ENCODE assay signal across 8 cellular contexts in the genomic region with DNA sequence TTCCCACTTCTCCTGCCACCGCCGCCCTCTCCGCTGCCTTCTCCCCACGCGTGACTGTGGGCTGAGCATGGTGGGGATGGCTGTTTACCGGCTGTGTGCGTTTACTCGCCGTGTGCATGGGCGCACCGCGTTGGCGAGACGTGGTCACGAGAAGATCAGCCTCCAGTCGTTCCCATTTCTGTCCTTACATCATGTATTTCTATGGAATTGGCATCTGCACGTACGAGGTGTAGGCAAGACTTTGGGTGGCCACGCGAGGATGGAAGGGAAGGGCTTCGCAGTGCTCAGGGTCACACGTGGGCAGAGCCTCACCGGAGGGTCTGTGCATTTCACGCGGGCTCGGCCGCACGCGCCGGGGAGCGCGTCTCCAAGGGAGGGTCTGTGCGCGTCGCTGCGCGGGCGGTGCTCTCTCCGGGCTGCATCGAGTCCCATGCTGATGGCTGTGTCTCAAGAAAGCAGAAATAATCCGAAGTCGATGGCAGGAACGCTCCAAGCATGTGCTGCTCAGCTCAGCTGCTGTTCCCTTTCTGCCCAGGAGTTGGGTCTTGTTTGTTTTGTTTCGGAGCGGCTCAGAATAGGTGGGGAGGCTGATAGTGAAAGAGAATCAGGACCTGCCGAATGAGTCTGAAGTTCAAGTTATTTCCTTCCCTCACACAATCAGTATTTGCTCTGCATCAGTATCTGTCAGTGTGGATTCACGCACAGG. TPM values are rescaled to one million over a fixed set of nuclear protein-coding genes. Genes with fewer than 3 reads are reported as not detected.
DNase-seq lines count a peak whose midpoint lies in the region; ATAC-seq, FAIRE-seq and TF ChIP-seq lines count a peak whose summit lies in the region.

No MANE protein-coding gene starts in this region.

- BruUV-seq in A673 (replicated peaks; lab: Mats Ljungman, UMichigan) (TSS peak; percentile 33), HepG2 (replicated peaks; lab: Mats Ljungman, UMichigan) (no TSS peak)

- no peak for TF ChIP-seq RAD21 in HepG2 (CRISPR knock-in tag; IDR thresholded peaks at IDR 0.05)

- no peaks in the 10 kb centered on the region for H3K9me3 ChIP-seq in A673 (ENCODE audit: low read depth, low read length, poor library complexity, severe bottlenecking)
- no peaks in the 10 kb centered on the region for H3K9me3 ChIP-seq in HepG2 (ENCODE audit: low read length)

- POLR2A ChIA-PET in A673 (lab: Charles Lee; ENCODE audit: low non-redundant PET) (no interaction called here), HepG2 (lab: Yijun Ruan, JAX) (no interaction called here)

- H3K36me3 ChIP-seq in A673 (ENCODE audit: insufficient read depth, low read length, poor library complexity, severe bottlenecking) (no peaks in the 10 kb centered on the region), HepG2 (replicated peaks in 1 of 2; ENCODE audit: control insufficient read depth in 1 of 2, insufficient read depth in 2 of 2, low read length in 2 of 2) (no peaks in the 10 kb centered on the region)

- H3K4me1 ChIP-seq in A673 (ENCODE audit: insufficient read depth, low read length, poor library complexity, severe bottlenecking) (peaks cover 19% of the 10 kb centered on the region), HepG2 (ENCODE audit: insufficient read depth, low read length) (peaks cover 20% of the 10 kb centered on the region)

- in situ Hi-C loops in HepG2 (cut with HindIII; ENCODE audit: extremely low pct_ligation_motif_present, low pct_unique_long_range_greater_than_20kb): no loop called here

- DNase-seq in A673 (ENCODE audit: low spot score) (peak; percentile 67), Kasumi-1 (lab: John Stamatoyannopoulos, UW) (peak; percentile 26 to 62), dedifferentiated amniotic fluid mesenchymal stem cell (ENCODE audit: extremely low spot score) (peak; percentile 35), HepG2 (ENCODE audit: low spot score) (peak; percentile 29), NCI-H446 treated with DMSO at 0.1 percent for 48 hours (lab: John Stamatoyannopoulos, UW) (no peak)
- peak; percentile 56 for DNase-seq in activated CD4-positive, alpha-beta T cell treated with anti-CD3 and anti-CD28 coated beads for 48 hours
- DNase-seq in stimulated activated CD4-positive, alpha-beta T cell treated with anti-CD3 and anti-CD28 coated beads, Interleukin-4, amount 100 ng/mL, for 1 hour: peak; percentile 45

- intact Hi-C loops in A673 (cut with micrococcal nuclease; ENCODE audit: unreplicated experiment) (loop anchor here (10.0 kb wide), 1 partner anchor 184 kb away; no protein-coding TSS in a partner anchor), HepG2 (cut with micrococcal nuclease; ENCODE audit: unreplicated experiment) (no loop called here)

- ATAC-seq in GM18867 (IDR thresholded peaks at IDR 0.05; ENCODE audit: unreplicated experiment) (peak; percentile 35), HepG2 (peak; percentile 63)

- H3K27me3 ChIP-seq in A673 (replicated peaks; ENCODE audit: insufficient read depth, low read depth, low read length, poor library complexity): no peaks in the 10 kb centered on the region
- H3K27me3 ChIP-seq in HepG2 (ENCODE audit: control insufficient read depth in 1 of 2, insufficient read depth in 2 of 2, low read length in 2 of 2): peaks cover 5 to 46% of the 10 kb centered on the region in 2 experiments; a peak in 4 of 5 replicates

- TF ChIP-seq POLR2A in HepG2 (IDR thresholded peaks at IDR 0.05; ENCODE audit: insufficient read depth in 1 of 2, low read depth in 2 of 2, low read length in 2 of 2): no peak

- no peak for TF ChIP-seq EP300 in HepG2 (IDR thresholded peaks at IDR 0.05; ENCODE audit: low read depth in 2 of 2, low read length in 2 of 2)
- no peak for TF ChIP-seq EP300 in HepG2 (CRISPR knock-in tag; IDR thresholded peaks at IDR 0.05; ENCODE audit: borderline replicate concordance)

- CTCF ChIA-PET in A673 (lab: Charles Lee): interaction anchor here (1.4 kb wide), 1 partner anchor 361 kb away, joined by 3 read pairs; no protein-coding TSS in a partner anchor
- CTCF ChIA-PET in HepG2 (lab: Yijun Ruan, JAX; ENCODE audit: low intra/inter-chr PET ratio, low total read pairs): no interaction called here

- peak overlapping the region; percentile 78 for H3K4me2 ChIP-seq in HepG2 (ENCODE audit: low read depth, low read length)

- TF ChIP-seq CTCF in A673 (conservative IDR thresholded peaks at IDR 0.05; ENCODE audit: low read depth, low read length): no peak
- no peak for TF ChIP-seq CTCF in HepG2 (CRISPR knock-in tag; IDR thresholded peaks at IDR 0.05)

- 0% methylated on average over 30 of the region's 47 CpGs for WGBS in HepG2 (ENCODE audit: low lambda C conversion rate)

- FAIRE-seq in HepG2 (lab: Jason Lieb, UNC): peak; percentile 55

- peak overlapping the region; percentile 80 for H3K27ac ChIP-seq in A673 (ENCODE audit: low read depth, low read length, poor library complexity, severe bottlenecking)
- no peak overlapping the region for H3K27ac ChIP-seq in HepG2 (ENCODE audit: extremely low read length, insufficient read depth, low read length)

- H3K4me3 ChIP-seq in A673 (ENCODE audit: low read depth, low read length, poor library complexity, severe bottlenecking): peak overlapping the region; percentile 98
- peak overlapping the region; percentile 42 to 62 (median 54) for H3K4me3 ChIP-seq in HepG2 (replicated peaks in 1 of 3; ENCODE audit: insufficient read depth in 1 of 3, low read depth in 2 of 3, low read length in 3 of 3)

- no peak overlapping the region for H3K9ac ChIP-seq in HepG2 (ENCODE audit: insufficient read depth, low read depth, low read length)

- no peak overlapping the region for H2AFZ ChIP-seq in HepG2 (ENCODE audit: low read length)

- no peaks in the 10 kb centered on the region for H4K20me1 ChIP-seq in HepG2 (ENCODE audit: insufficient read depth, low read length)

- H3K79me2 ChIP-seq in HepG2 (ENCODE audit: insufficient read depth, low read length): no peaks in the 10 kb centered on the region

TF ChIP-seq in HepG2, 621 proteins besides CTCF, POLR2A, EP300 and RAD21 (continues in another document):
- peak; percentile 49; the same call in 1 of the 2 replicates for TF ChIP-seq MYC (CRISPR knock-in tag; IDR thresholded peaks at IDR 0.05; ENCODE audit: borderline replicate concordance)
- no peak for TF ChIP-seq ZNF20 (CRISPR knock-in tag; IDR thresholded peaks at IDR 0.05)
- TF ChIP-seq HIVEP1 (CRISPR knock-in tag; IDR thresholded peaks at IDR 0.05): no peak
- no peak for TF ChIP-seq SUZ12 (IDR thresholded peaks at IDR 0.05; ENCODE audit: low read depth, low read length)
- TF ChIP-seq MED1 (CRISPR knock-in tag; IDR thresholded peaks at IDR 0.05): no peak
- TF ChIP-seq, protein P1, sequence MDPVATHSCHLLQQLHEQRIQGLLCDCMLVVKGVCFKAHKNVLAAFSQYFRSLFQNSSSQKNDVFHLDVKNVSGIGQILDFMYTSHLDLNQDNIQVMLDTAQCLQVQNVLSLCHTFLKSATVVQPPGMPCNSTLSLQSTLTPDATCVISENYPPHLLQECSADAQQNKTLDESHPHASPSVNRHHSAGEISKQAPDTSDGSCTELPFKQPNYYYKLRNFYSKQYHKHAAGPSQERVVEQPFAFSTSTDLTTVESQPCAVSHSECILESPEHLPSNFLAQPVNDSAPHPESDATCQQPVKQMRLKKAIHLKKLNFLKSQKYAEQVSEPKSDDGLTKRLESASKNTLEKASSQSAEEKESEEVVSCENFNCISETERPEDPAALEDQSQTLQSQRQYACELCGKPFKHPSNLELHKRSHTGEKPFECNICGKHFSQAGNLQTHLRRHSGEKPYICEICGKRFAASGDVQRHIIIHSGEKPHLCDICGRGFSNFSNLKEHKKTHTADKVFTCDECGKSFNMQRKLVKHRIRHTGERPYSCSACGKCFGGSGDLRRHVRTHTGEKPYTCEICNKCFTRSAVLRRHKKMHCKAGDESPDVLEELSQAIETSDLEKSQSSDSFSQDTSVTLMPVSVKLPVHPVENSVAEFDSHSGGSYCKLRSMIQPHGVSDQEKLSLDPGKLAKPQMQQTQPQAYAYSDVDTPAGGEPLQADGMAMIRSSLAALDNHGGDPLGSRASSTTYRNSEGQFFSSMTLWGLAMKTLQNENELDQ (CRISPR knock-in tag; IDR thresholded peaks at IDR 0.05; ENCODE audit: borderline replicate concordance): no peak
- 0 out of 2 replicates have a peak, but pooled peaks have one; percentile 45 for TF ChIP-seq KDM5B (CRISPR knock-in tag; IDR thresholded peaks at IDR 0.05; ENCODE audit: borderline replicate concordance)
- no peak for TF ChIP-seq RBAK (CRISPR knock-in tag; IDR thresholded peaks at IDR 0.05)
- no peak for TF ChIP-seq MEF2D (CRISPR knock-in tag; IDR thresholded peaks at IDR 0.05)
- TF ChIP-seq ZNF572 (CRISPR knock-in tag; IDR thresholded peaks at IDR 0.05): peak; percentile 47; the same call in 1 of the 2 replicates
- no peak for TF ChIP-seq ZSCAN30 (CRISPR knock-in tag; IDR thresholded peaks at IDR 0.05)
- TF ChIP-seq ISL2 (CRISPR knock-in tag; IDR thresholded peaks at IDR 0.05): no peak
- TF ChIP-seq MED8 (CRISPR knock-in tag; IDR thresholded peaks at IDR 0.05; ENCODE audit: insufficient replicate concordance): peak; percentile 30

RNA-seq across cellular contexts. Expression of a gene that starts 1.0 kb away (rescaled TPM):
- total RNA-seq in A673 (2021) (23.7 and 27.0 TPM in 2 replicates), HepG2 (2016; rRNA removed; fragmentation: Illumina TruSeq; extraction: Trizol) (not detected in 2 replicates)
- not detected in 2 replicates for total RNA-seq in HepG2 (2016; cell fraction: cytosol; rRNA removed; fragmentation: Illumina TruSeq; extraction: Trizol; ENCODE audit: low read depth)
- total RNA-seq in HepG2 (2016; cell fraction: insoluble cytoplasmic fraction; rRNA removed; fragmentation: Illumina TruSeq; extraction: Trizol): not detected in 2 replicates
- total RNA-seq in HepG2 (2016; cell fraction: membrane; rRNA removed; fragmentation: Illumina TruSeq; extraction: Trizol): not detected in 2 replicates
- not detected in 2 replicates for total RNA-seq in HepG2 (2016; cell fraction: nucleus; rRNA removed; fragmentation: Illumina TruSeq; extraction: Trizol)
- polyA plus RNA-seq in HepG2 (2011; rRNA removed): under 0.01 TPM in 1 of 2 replicates, not detected in the other
- polyA plus RNA-seq in HepG2 (2011; cell fraction: cytosol; rRNA removed): 0.01 TPM in 1 of 2 replicates, not detected in the other
- polyA plus RNA-seq in HepG2 (2011; cell fraction: nucleus; rRNA removed): 0.07 TPM in 1 of 2 replicates, not detected in the other
- not detected in 2 replicates for polyA plus RNA-seq in HepG2 (2012)
- not detected in 2 replicates for polyA plus RNA-seq in HepG2 (2016; cell fraction: cytosol; fragmentation: Illumina TruSeq; extraction: Trizol; ENCODE audit: low read depth)
- not detected in 2 replicates for polyA plus RNA-seq in HepG2 (2016; cell fraction: insoluble cytoplasmic fraction; fragmentation: Illumina TruSeq; extraction: Trizol; ENCODE audit: low read depth)
- not detected in 2 replicates for polyA plus RNA-seq in HepG2 (2016; cell fraction: membrane; fragmentation: Illumina TruSeq; extraction: Trizol; ENCODE audit: low read depth)
- polyA plus RNA-seq in HepG2 (2016; cell fraction: nucleus; fragmentation: Illumina TruSeq; extraction: Trizol; ENCODE audit: insufficient read depth, low read depth): not detected in 2 replicates
- polyA minus RNA-seq in HepG2 (2011; rRNA and poly(A)+ RNA removed; ENCODE audit: low replicate concordance): 5.4 TPM in 1 of 2 replicates, not detected in the other
- 0.09 TPM in 1 of 2 replicates, not detected in the other for polyA minus RNA-seq in HepG2 (2011; cell fraction: cytosol; rRNA and poly(A)+ RNA removed)
- polyA minus RNA-seq in HepG2 (2011; cell fraction: nucleus; rRNA and poly(A)+ RNA removed): not detected in 2 replicates

Comparison
In these comparisons a context has a peak if more than half of its experiments do, and no peak if none do; other contexts are left out.
1. RNA of a gene that starts 1.0 kb away (total RNA-seq): 23.7 to 27.0 TPM in A673; not detected in HepG2; every median in the first group is over 10 times any median in the second.